In the genomic region with DNA sequence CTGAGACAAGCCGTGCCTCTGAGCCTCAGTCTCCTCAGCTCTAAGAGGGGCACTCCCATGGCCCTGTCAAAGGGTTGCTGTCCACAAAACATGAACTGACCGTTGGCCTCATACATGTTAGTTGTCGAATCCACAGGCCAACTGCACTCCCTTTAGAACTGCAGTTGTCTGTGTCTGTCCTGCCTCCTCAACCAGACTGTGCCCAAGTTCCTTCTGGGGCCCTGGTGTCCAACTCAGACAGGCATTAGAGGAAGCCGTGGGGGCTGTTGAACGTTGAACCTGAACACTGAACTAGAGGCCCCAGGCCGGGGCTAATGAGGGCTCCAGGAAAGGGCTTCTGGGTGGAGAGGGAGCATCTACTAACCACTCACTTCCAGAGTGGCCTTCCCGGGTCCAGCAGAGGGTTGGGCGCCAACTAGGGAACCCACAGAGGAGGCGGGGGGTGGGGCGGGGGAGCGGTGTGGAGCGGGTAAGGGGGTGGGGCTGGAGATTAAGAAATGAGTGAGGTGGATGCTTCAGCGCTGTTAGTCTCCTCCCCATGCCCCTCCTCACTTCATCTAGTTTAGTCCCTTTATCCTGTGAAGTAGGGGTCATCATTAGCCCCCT, we compare ENCODE assay signal across 8 cellular contexts. TPM values are rescaled to one million over a fixed set of nuclear protein-coding genes. Genes with fewer than 3 reads are reported as not detected.
A peak's percentile ranks its signal among the peaks of the same experiment; 100 is the strongest.
DNase-seq lines count a peak whose midpoint lies in the region; ATAC-seq and TF ChIP-seq lines count a peak whose summit lies in the region.

A gene with protein sequence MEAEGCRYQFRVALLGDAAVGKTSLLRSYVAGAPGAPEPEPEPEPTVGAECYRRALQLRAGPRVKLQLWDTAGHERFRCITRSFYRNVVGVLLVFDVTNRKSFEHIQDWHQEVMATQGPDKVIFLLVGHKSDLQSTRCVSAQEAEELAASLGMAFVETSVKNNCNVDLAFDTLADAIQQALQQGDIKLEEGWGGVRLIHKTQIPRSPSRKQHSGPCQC (plus strand): TSS at position 558 of the 606 bp plus-strand sequence. CDS start 247 bp downstream, outside the sequence.

- H3K36me3 Mint-ChIP-seq in Calu3 (ENCODE audit: insufficient read depth, unreplicated experiment): peaks cover 12% of the 10 kb centered on the region
- peaks cover 5% of the 10 kb centered on the region for H3K36me3 Mint-ChIP-seq in activated CD8-positive, alpha-beta T cell treated with anti-CD3 and anti-CD28 coated beads for 36 hours (ENCODE audit: low read depth)

- ATAC-seq in HG02642 (IDR thresholded peaks at IDR 0.05; ENCODE audit: poor library complexity, unreplicated experiment) (peak; percentile 35), GM18502 (IDR thresholded peaks at IDR 0.05; ENCODE audit: poor library complexity, unreplicated experiment) (no peak)
- peak; percentile 61 for ATAC-seq in activated CD8-positive, alpha-beta T cell treated with anti-CD3 and anti-CD28 coated beads for 36 hours

- TF ChIP-seq CTCF in Calu3 (IDR thresholded peaks at IDR 0.05; ENCODE audit: unreplicated experiment) (no peak), right atrium auricular region (IDR thresholded peaks at IDR 0.05) (no peak)
- TF ChIP-seq CTCF in activated CD8-positive, alpha-beta T cell treated with anti-CD3 and anti-CD28 coated beads for 36 hours (IDR thresholded peaks at IDR 0.05): no peak

- DNase-seq in Calu3 (no peak), right atrium auricular region (ENCODE audit: low spot score) (no peak), renal cortical epithelial cell (ENCODE audit: low read depth) (no peak), activated gamma-delta T cell treated with Interleukin-2 at 50 U/mL for 16 hours (no peak), SHP77 treated with DMSO at 0.1 percent for 48 hours (lab: John Stamatoyannopoulos, UW) (no peak)
- DNase-seq in activated CD8-positive, alpha-beta T cell treated with anti-CD3 and anti-CD28 coated beads for 36 hours: no peak

- no peak within 1 kb of the TSS for H3K27ac Mint-ChIP-seq in Calu3 (ENCODE audit: unreplicated experiment)
- H3K27ac Mint-ChIP-seq in activated CD8-positive, alpha-beta T cell treated with anti-CD3 and anti-CD28 coated beads for 36 hours: no peak within 1 kb of the TSS

- POLR2A ChIA-PET in activated CD8-positive, alpha-beta T cell treated with anti-CD3 and anti-CD28 coated beads for 36 hours (lab: Charles Lee): interaction anchor here (6.1 kb wide), 1 partner anchor 12 kb away, joined by 43 read pairs; no protein-coding TSS in a partner anchor

- H3K4me1 ChIP-seq in right atrium auricular region: peaks cover 0 to 5% of the 10 kb centered on the region in 2 donors

- H3K27ac ChIP-seq in right atrium auricular region: peak within 1 kb of the TSS in 1 of 2 donors; percentile 51

- CTCF ChIA-PET in Calu3 (lab: Charles Lee): no interaction called here
- CTCF ChIA-PET in activated CD8-positive, alpha-beta T cell treated with anti-CD3 and anti-CD28 coated beads for 36 hours (lab: Charles Lee): interaction anchor here (1.0 kb wide), 1 partner anchor 11 kb away, joined by 3 read pairs; no protein-coding TSS in a partner anchor

- no TSS peak for BruUV-seq in Calu3 (replicated peaks; lab: Mats Ljungman, UMichigan)

- intact Hi-C loops in Calu3 (cut with micrococcal nuclease; ENCODE audit: unreplicated experiment): no loop called here
- intact Hi-C loops in activated CD8-positive, alpha-beta T cell treated with anti-CD3 and anti-CD28 coated beads for 36 hours (cut with micrococcal nuclease): no loop called here

- no peaks in the 10 kb centered on the region for H3K36me3 ChIP-seq in right atrium auricular region

- no peaks in the 10 kb centered on the region for H3K9me3 ChIP-seq in right atrium auricular region

- no peaks in the 10 kb centered on the region for H3K27me3 ChIP-seq in right atrium auricular region

- peak within 1 kb of the TSS; percentile 49 to 63 for H3K4me3 ChIP-seq in right atrium auricular region

- no peaks in the 10 kb centered on the region for H3K27me3 Mint-ChIP-seq in Calu3 (ENCODE audit: unreplicated experiment)
- H3K27me3 Mint-ChIP-seq in activated CD8-positive, alpha-beta T cell treated with anti-CD3 and anti-CD28 coated beads for 36 hours: peaks cover 10% of the 10 kb centered on the region

- no peaks in the 10 kb centered on the region for H3K4me1 Mint-ChIP-seq in Calu3 (ENCODE audit: low read depth, unreplicated experiment)
- H3K4me1 Mint-ChIP-seq in activated CD8-positive, alpha-beta T cell treated with anti-CD3 and anti-CD28 coated beads for 36 hours (ENCODE audit: low read depth): peaks cover 9% of the 10 kb centered on the region

- peak within 1 kb of the TSS; percentile 69 for H3K4me3 Mint-ChIP-seq in Calu3 (ENCODE audit: low read depth, unreplicated experiment)
- H3K4me3 Mint-ChIP-seq in activated CD8-positive, alpha-beta T cell treated with anti-CD3 and anti-CD28 coated beads for 36 hours: peak within 1 kb of the TSS; percentile 68

- H3K9me3 Mint-ChIP-seq in Calu3 (ENCODE audit: low read depth, unreplicated experiment): no peaks in the 10 kb centered on the region
- no peaks in the 10 kb centered on the region for H3K9me3 Mint-ChIP-seq in activated CD8-positive, alpha-beta T cell treated with anti-CD3 and anti-CD28 coated beads for 36 hours

RNA-seq across cellular contexts. Expression of the gene that starts here (rescaled TPM):
- total RNA-seq in Calu3 (2022): 1.1 and 1.3 TPM in 2 replicates
- total RNA-seq in activated CD8-positive, alpha-beta T cell treated with anti-CD3 and anti-CD28 coated beads for 36 hours: not detected
- 1 to 10 TPM; 1.5 to 2.0 TPM for total RNA-seq in right atrium auricular region
- total RNA-seq in renal cortical epithelial cell: 49.0 and 241 TPM in 2 replicates

Comparison
In these comparisons a context has a peak if more than half of its experiments do, and no peak if none do; other contexts are left out.
1. RNA of the gene that starts here (total RNA-seq): 49.0 to 241 TPM in renal cortical epithelial cell; 1.5 to 2.0 TPM in right atrium auricular region, 1.1 to 1.3 TPM in Calu3 and not detected in activated CD8-positive, alpha-beta T cell treated with anti-CD3 and anti-CD28 coated beads for 36 hours; every median in the first group is over 10 times any median in the second.
2. Peak in ATAC-seq in activated CD8-positive, alpha-beta T cell treated with anti-CD3 and anti-CD28 coated beads for 36 hours; RNA of the gene not detected or under 1 TPM.